Comparison of ENCODE assay signal across 8 cellular contexts in the genomic region with DNA sequence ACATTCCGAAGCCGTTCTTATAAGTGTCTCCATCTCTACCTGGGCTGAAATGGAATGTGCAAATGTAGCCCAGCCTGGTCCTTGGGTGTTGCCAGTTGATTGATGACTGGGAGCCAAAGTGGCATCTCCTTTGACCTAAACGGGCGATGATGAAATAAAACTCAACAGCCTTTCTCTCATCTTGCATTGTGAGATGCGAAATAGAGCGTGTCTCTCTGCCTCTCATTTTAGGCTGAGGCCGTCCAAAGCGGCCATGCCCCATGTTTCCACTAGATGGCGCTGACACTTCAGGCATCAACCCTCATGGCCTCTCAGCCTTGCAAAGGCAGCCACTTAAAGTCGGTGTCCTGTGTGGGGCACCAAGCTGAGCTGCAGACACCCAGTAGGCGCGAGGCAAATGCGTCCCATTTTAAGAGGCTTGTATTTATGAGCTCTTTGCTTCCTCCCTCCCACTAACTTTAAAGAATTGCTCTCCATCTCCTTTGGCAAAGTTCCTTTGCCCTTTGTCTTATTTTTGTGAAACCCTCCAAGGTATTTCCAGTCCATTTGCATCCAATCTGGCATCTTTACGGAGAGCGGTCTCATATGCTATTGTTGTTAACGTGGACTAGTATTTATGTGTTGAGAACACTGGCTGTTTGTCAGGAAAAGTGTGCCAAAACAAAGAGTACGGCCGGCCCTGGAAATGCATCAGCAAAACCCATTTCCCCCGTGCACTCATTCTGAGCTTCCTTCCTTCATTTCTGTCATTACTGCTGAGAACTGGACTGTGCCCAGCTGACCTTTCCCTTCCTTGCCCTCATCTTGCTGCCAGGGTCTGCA. TPM values are rescaled to one million over a fixed set of nuclear protein-coding genes. Genes with fewer than 3 reads are reported as not detected.
DNase-seq lines count a peak whose midpoint lies in the region; ATAC-seq and TF ChIP-seq lines count a peak whose summit lies in the region.

No MANE protein-coding gene starts in this region.

- no peaks in the 10 kb centered on the region for H3K27me3 ChIP-seq in left lung

- H3K36me3 ChIP-seq in left lung = no peaks in the 10 kb centered on the region

- no peaks in the 10 kb centered on the region for H3K9me3 ChIP-seq in left lung

- DNase-seq in AG08395 (ENCODE audit: low spot score) = peak; percentile 79
- DNase-seq in NCI-H446 treated with DMSO at 0.1 percent for 48 hours (lab: John Stamatoyannopoulos, UW) = peak; percentile 52
- peak; percentile 78 to 80 for DNase-seq in activated CD4-positive, alpha-beta T cell treated with anti-CD3 and anti-CD28 coated beads for 24 hours (ENCODE audit: low read depth in 2 of 2)
- DNase-seq in cerebellum (ENCODE audit: low spot score) = peak; percentile 77
- DNase-seq in left lung = peak; percentile 83 to 91
- DNase-seq in stimulated activated CD4-positive, alpha-beta T cell treated with anti-CD3 and anti-CD28 coated beads, Interleukin-4, amount 100 ng/mL, for 24 hours = peak; percentile 86

- H3K4me1 ChIP-seq in left lung = peaks cover 7 to 11% of the 10 kb centered on the region in 2 donors

- H3K27ac ChIP-seq in left lung = peak overlapping the region; percentile 14 to 23

- peak; percentile 95 to 98 for TF ChIP-seq CTCF in left lung (IDR thresholded peaks at IDR 0.05)

- no peak overlapping the region for H3K4me3 ChIP-seq in left lung

- ATAC-seq in GM18870 (IDR thresholded peaks at IDR 0.05; ENCODE audit: unreplicated experiment) (peak; percentile 83), HG03139 (IDR thresholded peaks at IDR 0.05; ENCODE audit: unreplicated experiment) (peak; percentile 96), left lung (peak; percentile 83)

- intact Hi-C loops in left lung (cut with DNase I) = loop anchor here in 1 of 2 donors (5.0 to 10.0 kb wide), 2 partner anchors 66 to 308 kb away; no protein-coding TSS in a partner anchor

RNA-seq across cellular contexts. Expression of gene GPRC5A, which starts 25.0 kb away (rescaled TPM):
- total RNA-seq in cerebellum = 0.36 TPM
- 1,000 to 10,000 TPM in 1 of 2 donors, 100 to 1,000 TPM in 1; 478 to 1,562 TPM for total RNA-seq in left lung

RNA-seq across cellular contexts. Expression of gene GPRC5D, which starts 35.6 kb away (rescaled TPM):
- total RNA-seq in cerebellum (not detected), left lung (not detected)

Comparison
In these comparisons a context has a peak if more than half of its experiments do, and no peak if none do; other contexts are left out.
1. RNA of gene GPRC5A, which starts 25.0 kb away (total RNA-seq): 478 to 1,562 TPM in left lung; 0.36 TPM in cerebellum (single experiment); every median in the first group is over 100 times any median in the second.
2. Peak in every context shown above with its lines, with median percentiles within 50 percentile points of each other: DNase-seq and ATAC-seq.